8 cellular contexts compared by ENCODE assay signal in the genomic region with DNA sequence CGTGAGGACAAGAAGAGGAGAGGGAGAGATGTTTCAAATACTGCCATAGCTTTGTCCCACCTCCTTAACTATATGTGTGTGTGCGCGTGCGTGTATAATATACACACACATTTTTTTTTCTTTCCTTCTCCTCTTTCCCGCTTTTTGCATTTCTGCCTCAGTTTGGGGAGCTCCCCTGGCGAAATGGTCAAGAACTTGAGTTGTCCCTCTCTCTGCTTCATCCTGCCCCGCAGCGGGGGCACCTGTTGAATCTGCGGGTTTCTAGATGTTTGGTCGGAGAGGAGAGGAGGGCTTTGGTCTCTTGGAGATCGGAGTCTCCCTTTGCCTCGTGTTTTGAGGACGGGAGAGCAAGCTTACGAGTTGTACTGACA. TPM values are rescaled to one million over a fixed set of nuclear protein-coding genes. Genes with fewer than 3 reads are reported as not detected.
A peak's percentile ranks its signal among the peaks of the same experiment; 100 is the strongest.
DNase-seq lines count a peak whose midpoint lies in the region; ATAC-seq and TF ChIP-seq lines count a peak whose summit lies in the region.

No MANE protein-coding gene starts in this region.

- CTCF ChIA-PET in activated naive CD4-positive, alpha-beta T cell treated with anti-CD3 and anti-CD28 coated beads, Interleukin-2, amount 10 ng/mL, durations not matched to agents 7 days and 5 days (lab: Charles Lee) = interaction anchor here (0.8 to 2.2 kb wide), 4 partner anchors 11 to 227 kb away, joined by 3 to 7 read pairs (median 4); no protein-coding TSS in a partner anchor
- CTCF ChIA-PET in activated CD8-positive, alpha-beta T cell treated with anti-CD3 and anti-CD28 coated beads for 36 hours (lab: Charles Lee) = no interaction called here

- peaks cover 15% of the 10 kb centered on the region for H3K27me3 Mint-ChIP-seq in activated naive CD4-positive, alpha-beta T cell treated with anti-CD3 and anti-CD28 coated beads, Interleukin-2, amount 10 ng/mL, durations not matched to agents 7 days and 5 days
- no peaks in the 10 kb centered on the region for H3K27me3 Mint-ChIP-seq in activated CD8-positive, alpha-beta T cell treated with anti-CD3 and anti-CD28 coated beads for 36 hours
- no peaks in the 10 kb centered on the region for H3K27me3 Mint-ChIP-seq in osteocyte (ENCODE audit: unreplicated experiment)

- peak overlapping the region; percentile 75 for H3K27ac Mint-ChIP-seq in activated naive CD4-positive, alpha-beta T cell treated with anti-CD3 and anti-CD28 coated beads, Interleukin-2, amount 10 ng/mL, durations not matched to agents 7 days and 5 days
- H3K27ac Mint-ChIP-seq in activated CD8-positive, alpha-beta T cell treated with anti-CD3 and anti-CD28 coated beads for 36 hours = peak overlapping the region; percentile 73
- peak overlapping the region; percentile 94 for H3K27ac Mint-ChIP-seq in osteocyte (ENCODE audit: unreplicated experiment)

- TF ChIP-seq CTCF in activated CD8-positive, alpha-beta T cell treated with anti-CD3 and anti-CD28 coated beads for 36 hours (IDR thresholded peaks at IDR 0.05) = no peak
- no peak for TF ChIP-seq CTCF in osteocyte (IDR thresholded peaks at IDR 0.05)

- H3K36me3 Mint-ChIP-seq in activated naive CD4-positive, alpha-beta T cell treated with anti-CD3 and anti-CD28 coated beads, Interleukin-2, amount 10 ng/mL, durations not matched to agents 7 days and 5 days = peaks cover 26% of the 10 kb centered on the region
- peaks cover 35% of the 10 kb centered on the region for H3K36me3 Mint-ChIP-seq in activated CD8-positive, alpha-beta T cell treated with anti-CD3 and anti-CD28 coated beads for 36 hours (ENCODE audit: low read depth)
- peaks cover 28% of the 10 kb centered on the region for H3K36me3 Mint-ChIP-seq in osteocyte (ENCODE audit: unreplicated experiment)

- peaks cover 17% of the 10 kb centered on the region for H3K4me1 Mint-ChIP-seq in activated naive CD4-positive, alpha-beta T cell treated with anti-CD3 and anti-CD28 coated beads, Interleukin-2, amount 10 ng/mL, durations not matched to agents 7 days and 5 days
- H3K4me1 Mint-ChIP-seq in activated CD8-positive, alpha-beta T cell treated with anti-CD3 and anti-CD28 coated beads for 36 hours (ENCODE audit: low read depth) = peaks cover 13% of the 10 kb centered on the region
- peaks cover 22% of the 10 kb centered on the region for H3K4me1 Mint-ChIP-seq in osteocyte (ENCODE audit: unreplicated experiment)

- no peak for DNase-seq in activated naive CD4-positive, alpha-beta T cell treated with anti-CD3 and anti-CD28 coated beads, Interleukin-2, amount 10 ng/mL, durations not matched to agents 7 days and 5 days
- no peak for DNase-seq in activated naive CD4-positive, alpha-beta T cell treated with Interleukin-2 at 50 U/mL for 16 hours
- peak; percentile 33 for DNase-seq in MV-4-11 (lab: John Stamatoyannopoulos, UW)
- DNase-seq in activated CD8-positive, alpha-beta T cell treated with anti-CD3 and anti-CD28 coated beads for 36 hours = peak; percentile 31
- peak; percentile 23 for DNase-seq in germinal center (ENCODE audit: low spot score)
- DNase-seq in osteocyte (ENCODE audit: extremely low spot score, unreplicated experiment) = no peak
- no peak for DNase-seq in NAMALWA (ENCODE audit: low spot score)

- peaks cover 11% of the 10 kb centered on the region for H3K9me3 Mint-ChIP-seq in activated naive CD4-positive, alpha-beta T cell treated with anti-CD3 and anti-CD28 coated beads, Interleukin-2, amount 10 ng/mL, durations not matched to agents 7 days and 5 days
- H3K9me3 Mint-ChIP-seq in activated CD8-positive, alpha-beta T cell treated with anti-CD3 and anti-CD28 coated beads for 36 hours = peaks cover 20% of the 10 kb centered on the region
- H3K9me3 Mint-ChIP-seq in osteocyte (ENCODE audit: unreplicated experiment) = peaks cover 15% of the 10 kb centered on the region

- intact Hi-C loops in activated CD8-positive, alpha-beta T cell treated with anti-CD3 and anti-CD28 coated beads for 36 hours (cut with micrococcal nuclease) = no loop called here

- peak; percentile 40 for ATAC-seq in HG02588 (IDR thresholded peaks at IDR 0.05; ENCODE audit: unreplicated experiment)
- peak; percentile 8 for ATAC-seq in activated CD8-positive, alpha-beta T cell treated with anti-CD3 and anti-CD28 coated beads for 36 hours

- POLR2A ChIA-PET in activated CD8-positive, alpha-beta T cell treated with anti-CD3 and anti-CD28 coated beads for 36 hours (lab: Charles Lee) = interaction anchor here (0.8 to 2.2 kb wide), 5 partner anchors 13 to 218 kb away, joined by 3 to 13 read pairs (median 3); no protein-coding TSS in a partner anchor

- H3K4me3 Mint-ChIP-seq in activated naive CD4-positive, alpha-beta T cell treated with anti-CD3 and anti-CD28 coated beads, Interleukin-2, amount 10 ng/mL, durations not matched to agents 7 days and 5 days = peak overlapping the region; percentile 77
- peak overlapping the region; percentile 87 for H3K4me3 Mint-ChIP-seq in activated CD8-positive, alpha-beta T cell treated with anti-CD3 and anti-CD28 coated beads for 36 hours
- H3K4me3 Mint-ChIP-seq in osteocyte (ENCODE audit: unreplicated experiment) = peak overlapping the region; percentile 95

RNA-seq across cellular contexts. Expression of a gene that starts 0.5 kb away (rescaled TPM):
- 10 to 100 TPM; 39.4 to 41.7 TPM for total RNA-seq in activated CD8-positive, alpha-beta T cell treated with anti-CD3 and anti-CD28 coated beads for 36 hours
- total RNA-seq in osteocyte = 34.4 and 34.9 TPM in 2 replicates

Comparison
In these comparisons a context has a peak if more than half of its experiments do, and no peak if none do; other contexts are left out.
1. DNase-seq: peak in MV-4-11 (single experiment), activated CD8-positive, alpha-beta T cell treated with anti-CD3 and anti-CD28 coated beads for 36 hours (single experiment) and germinal center (single experiment); none in activated naive CD4-positive, alpha-beta T cell treated with anti-CD3 and anti-CD28 coated beads, Interleukin-2, amount 10 ng/mL, durations not matched to agents 7 days and 5 days (single experiment), activated naive CD4-positive, alpha-beta T cell treated with Interleukin-2 at 50 U/mL for 16 hours (single experiment), osteocyte (single experiment) and NAMALWA (single experiment).
2. Peak in every context shown above with its lines, with median percentiles within 50 percentile points of each other: H3K27ac Mint-ChIP-seq and H3K4me3 Mint-ChIP-seq.